In genomic region chr6:3742076-3742425, GRCh38 we compare ENCODE assay signal across 1 cellular context.
TF ChIP-seq lines count a peak whose summit lies in the region.

No MANE protein-coding gene starts in this region.

TF ChIP-seq in HepG2, 621 proteins besides CTCF, POLR2A, EP300 and RAD21 (continued from another document):
- TF ChIP-seq CSRNP1 (CRISPR knock-in tag; IDR thresholded peaks at IDR 0.05): 0 out of 2 replicates have a peak, but pooled peaks have one; percentile 14
